32 cellular contexts compared by ENCODE assay signal in genomic region chr2:164692958-164693357, GRCh38.
"Had no signal": no experiment of that assay in that cellular context is flagged by ENCODE, and none has a peak within 500 bp of the region (broad histone marks: within the 10 kb centered on the region; RNA-seq: fewer than 3 reads in every experiment).

No MANE protein-coding gene starts in this region.

- H3K27ac ChIP-seq: brain microvascular endothelial cell, coronary artery, dorsolateral prefrontal cortex, heart left ventricle, WERI-Rb-1 had no signal

- H3K4me1 ChIP-seq: esophagus squamous epithelium, heart left ventricle had no signal

- H3K4me3 ChIP-seq: coronary artery, dorsolateral prefrontal cortex, esophagus squamous epithelium, heart left ventricle had no signal

- H3K36me3 ChIP-seq: brain microvascular endothelial cell had no signal

- H3K9me3 ChIP-seq: esophagus squamous epithelium, heart left ventricle had no signal

- DNase-seq: activated B cell treated with CpG ODN at 0.5 μM for 24 hours; activated CD4-positive, alpha-beta T cell treated with anti-CD3 and anti-CD28 coated beads for 48 hours; activated CD4-positive, alpha-beta T cell treated with anti-CD3 and anti-CD28 coated beads, Interleukin-2, amount 50 U/mL, for 1 hour; activated CD4-positive, alpha-beta T cell treated with anti-CD3 and anti-CD28 coated beads, Interleukin-2, amount 50 U/mL, for 48 hours; activated CD8-positive, alpha-beta memory T cell treated with anti-CD3 and anti-CD28 coated beads for 24 hours; activated CD8-positive, alpha-beta T cell treated with anti-CD3 and anti-CD28 coated beads for 36 hours; activated effector memory CD4-positive, alpha-beta T cell treated with Interleukin-2 at 50 U/mL for 16 hours; activated gamma-delta T cell treated with Interleukin-2 at 50 U/mL for 16 hours; activated naive CD4-positive, alpha-beta T cell treated with anti-CD3 and anti-CD28 coated beads, Interleukin-2, amount 50 U/mL, for 16 hours; activated naive CD4-positive, alpha-beta T cell treated with Interleukin-2 at 50 U/mL for 16 hours; activated T-cell treated with anti-CD3 and anti-CD28 coated beads, Interleukin-2, amount 50 U/mL, for 4 hours; amniotic stem cell; anterior cingulate cortex; brain microvascular endothelial cell; dorsolateral prefrontal cortex; effector CD4-positive, alpha-beta T cell; effector memory CD8-positive, alpha-beta T cell; erythroblast; esophagus squamous epithelium; foreskin fibroblast; glutamatergic neuron; heart left ventricle; T-helper 1 cell; T-helper 17 cell; T1000; WERI-Rb-1 had no signal

- ATAC-seq: activated CD4-positive, CD25-positive, alpha-beta regulatory T cell treated with anti-CD3 and anti-CD28 coated beads, Interleukin-2, amount 50 U/mL, for 24 hours; activated CD8-positive, alpha-beta T cell treated with anti-CD3 and anti-CD28 coated beads for 36 hours; activated T-cell treated with anti-CD3 and anti-CD28 coated beads, Interleukin-2, amount 50 U/mL, for 4 hours; activated T-helper 17 cell treated with anti-CD3 and anti-CD28 coated beads, Interleukin-2, amount 50 U/mL, for 72 hours; effector memory CD8-positive, alpha-beta T cell; heart left ventricle; T-helper 17 cell had no signal

- FAIRE-seq: astrocyte, bronchial epithelial cell, frontal cortex had no signal

- H3K27me3 ChIP-seq: brain microvascular endothelial cell, dorsolateral prefrontal cortex, esophagus squamous epithelium, heart left ventricle had no signal
